24 cellular contexts compared by ENCODE assay signal in genomic region chr7:25860882-25861228, GRCh38.
DNase-seq lines count a peak whose midpoint lies in the region; ATAC-seq, FAIRE-seq and TF ChIP-seq lines count a peak whose summit lies in the region.
"Had no signal": no experiment of that assay in that cellular context is flagged by ENCODE, and none has a peak within 500 bp of the region (broad histone marks: within the 10 kb centered on the region; RNA-seq: fewer than 3 reads in every experiment).

No MANE protein-coding gene starts in this region.

- H4K8ac ChIP-seq in H1 (ENCODE audit: extremely low read depth, insufficient read depth, low read length) = no peak overlapping the region; the same call in 1 of the 2 replicates

- H3K9me3 ChIP-seq in H1 (ENCODE audit: insufficient read depth in 2 of 2, low read depth in 1 of 2, low read length in 1 of 2) = no peaks in the 10 kb centered on the region
- H3K9me3 ChIP-seq: thyroid gland had no signal

- H3K27me3 ChIP-seq in H1 (replicated peaks in 1 of 4; ENCODE audit: control insufficient read depth in 3 of 4, extremely low read depth in 1 of 4, insufficient read depth in 3 of 4, low read length in 3 of 4) = peaks cover 33 to 56% (median 47%) of the 10 kb centered on the region in 4 experiments; a peak in 6 of 7 replicates

- TF ChIP-seq RAD21 in H1 (IDR thresholded peaks at IDR 0.05 in 1 of 2, conservative IDR thresholded peaks at IDR 0.05 in 1 of 2; ENCODE audit: low read depth in 2 of 2, low read length in 2 of 2) = no peak

- H3K36me3 ChIP-seq in H1 (ENCODE audit: control insufficient read depth in 2 of 4, insufficient read depth in 4 of 4, low read length in 3 of 4) = no peaks in the 10 kb centered on the region; a peak in 1 of 8 replicates
- H3K36me3 ChIP-seq: esophagus squamous epithelium, thyroid gland had no signal

- TF ChIP-seq EP300 in H1 (IDR thresholded peaks at IDR 0.05; ENCODE audit: borderline replicate concordance in 1 of 2, low read depth in 2 of 2, low read length in 2 of 2) = no peak

- no peaks in the 10 kb centered on the region for H3K9me3 Mint-ChIP-seq in natural killer cell treated with Interleukin-12 subunit alpha and Interleukin-12 subunit beta and Interleukin-15 and Interleukin-18, amount 100 ng/mL, for 72 hours
- H3K9me3 Mint-ChIP-seq in natural killer cell = peaks cover 3 to 12% of the 10 kb centered on the region in 2 donors
- H3K9me3 Mint-ChIP-seq: neural crest cell had no signal

- H3K79me1 ChIP-seq in H1 (ENCODE audit: low read depth, low read length) = no peaks in the 10 kb centered on the region

- H4K5ac ChIP-seq in H1 (ENCODE audit: insufficient read length, low read depth, low read length) = no peak overlapping the region

- H4K20me1 ChIP-seq in H1 (replicated peaks in 1 of 2; ENCODE audit: control insufficient read depth in 1 of 2, insufficient read depth in 2 of 2, low read length in 2 of 2) = peaks cover 5 to 8% of the 10 kb centered on the region in 2 experiments

- H3K36me3 Mint-ChIP-seq in natural killer cell treated with Interleukin-12 subunit alpha and Interleukin-12 subunit beta and Interleukin-15 and Interleukin-18, amount 100 ng/mL, for 72 hours = peaks cover 32% of the 10 kb centered on the region
- H3K36me3 Mint-ChIP-seq in natural killer cell = peaks cover 39% of the 10 kb centered on the region

- H2BK15ac ChIP-seq in H1 (ENCODE audit: low read length) = no peak overlapping the region

- CTCF ChIA-PET in H1 (lab: Charles Lee; ENCODE audit: partially characterized antibody) = no interaction called here

- no peak overlapping the region for H3K23ac ChIP-seq in H1 (ENCODE audit: insufficient read length)

- no peaks in the 10 kb centered on the region for H3K79me2 ChIP-seq in H1 (ENCODE audit: control insufficient read depth in 1 of 2, insufficient read depth in 2 of 2, low read length in 2 of 2)

- no peak overlapping the region for H3K14ac ChIP-seq in H1 (ENCODE audit: insufficient read length)

- peak overlapping the region in 1 of 2 experiments; percentile 27; a peak in 1 of 4 replicates for H3K4me2 ChIP-seq in H1 (ENCODE audit: insufficient read depth in 1 of 2, low read depth in 2 of 2, low read length in 2 of 2)

- no peak overlapping the region for H2AFZ ChIP-seq in H1 (ENCODE audit: low read length)

- H3K18ac ChIP-seq in H1 (ENCODE audit: extremely low read depth, low read length) = no peak overlapping the region

- H3K4me1 ChIP-seq in H1 (replicated peaks in 1 of 4; ENCODE audit: control insufficient read depth in 3 of 4, insufficient read depth in 4 of 4, low read length in 3 of 4) = peaks cover 7 to 15% (median 9%) of the 10 kb centered on the region in 4 experiments

- H3K27ac Mint-ChIP-seq in natural killer cell treated with Interleukin-12 subunit alpha and Interleukin-12 subunit beta and Interleukin-15 and Interleukin-18, amount 100 ng/mL, for 72 hours = no peak overlapping the region
- peak overlapping the region in 1 of 2 donors; percentile 82 for H3K27ac Mint-ChIP-seq in natural killer cell
- H3K27ac Mint-ChIP-seq: activated T-helper 17 cell treated with anti-CD3 and anti-CD28 coated beads, Interleukin-2, amount 50 U/mL, for 72 hours; stimulated activated effector memory CD8-positive, alpha-beta T cell treated with anti-CD3 and anti-CD28 coated beads, Interleukin-12 subunit alpha, Interleukin-12 subunit beta, amount 100 ng/mL, for 72 hours had no signal

- no peak overlapping the region for H2BK12ac ChIP-seq in H1 (ENCODE audit: low read depth, low read length)

- H3K56ac ChIP-seq in H1 (replicated peaks; ENCODE audit: insufficient read length, low read depth, low read length) = no peak overlapping the region

- no peak overlapping the region for H4K91ac ChIP-seq in H1 (replicated peaks; ENCODE audit: insufficient read length, low read length)

- WGBS in H1 (ENCODE audit: extremely low coverage in 1 of 2, insufficient coverage in 1 of 2, insufficient read length in 1 of 2, insufficient replicate concordance in 2 of 2, low coverage in 1 of 2, low lambda C conversion rate in 2 of 2, missing lambda C conversion rate in 1 of 2), 2 experiments = 28% methylated on average over 10 of the region's 10 CpGs; no CpG with 5 or more reads in 1 of the 2 experiments

- intact Hi-C loops in natural killer cell (cut with micrococcal nuclease) = no loop called here

- no peak for DNase-seq in natural killer cell treated with Interleukin-12 subunit alpha and Interleukin-12 subunit beta and Interleukin-15 and Interleukin-18, amount 100 ng/mL, for 72 hours (ENCODE audit: low spot score)
- DNase-seq in natural killer cell (no peak), NCI-H1092 (lab: John Stamatoyannopoulos, UW) (peak; percentile 38), H1 (ENCODE audit: low read depth in 1 of 2, low spot score in 2 of 2) (no peak), KBM-7 (no peak), NCI-H345 treated with DMSO at 0.1 percent for 48 hours (lab: John Stamatoyannopoulos, UW; ENCODE audit: unreplicated experiment) (no peak), C1 segment of cervical spinal cord (lab: John Stamatoyannopoulos, UW) (no peak)
- DNase-seq: activated CD4-positive, alpha-beta T cell treated with anti-CD3 and anti-CD28 coated beads, Interleukin-2, amount 50 U/mL, for 1 hour; AML-193; caudate nucleus; esophagus squamous epithelium; Kasumi-1; NCI-H1694; NCI-H446 treated with DMSO at 0.1 percent for 48 hours; PC-3; stimulated activated CD4-positive, alpha-beta T cell treated with anti-CD3 and anti-CD28 coated beads, Interleukin-12 subunit alpha, Interleukin-12 subunit beta, amount 100 ng/mL, for 4 hours; thyroid gland had no signal

- no peak overlapping the region for H2BK20ac ChIP-seq in H1 (ENCODE audit: low read length)

- no peak overlapping the region for H2BK120ac ChIP-seq in H1 (replicated peaks; ENCODE audit: low read depth, low read length)

- no peak overlapping the region for H3K4ac ChIP-seq in H1 (replicated peaks; ENCODE audit: insufficient read length, low read depth, low read length)

- no peak overlapping the region for H2AK5ac ChIP-seq in H1 (ENCODE audit: low read depth, low read length)

- in situ Hi-C loops in KBM-7 (cut with MboI; ENCODE audit: low pct_unique_long_range_greater_than_20kb, low sequenced_read_pairs) = loop anchor here (25.0 kb wide), 1 partner anchor 1301 kb away; the partner anchor contains the start of genes HOXA10, HOXA3, HOXA7 and HOXA9

- H3K23me2 ChIP-seq in H1 (ENCODE audit: low read depth, low read length) = peaks cover 6% of the 10 kb centered on the region

- H2BK5ac ChIP-seq in H1 (ENCODE audit: low read depth, low read length) = no peak overlapping the region

- peaks cover 43 to 65% of the 10 kb centered on the region in 2 donors for H3K27me3 Mint-ChIP-seq in natural killer cell treated with Interleukin-12 subunit alpha and Interleukin-12 subunit beta and Interleukin-15 and Interleukin-18, amount 100 ng/mL, for 72 hours
- peaks cover 17 to 58% of the 10 kb centered on the region in 2 donors for H3K27me3 Mint-ChIP-seq in natural killer cell (ENCODE audit: low read depth in 2 of 2)

- H3K4me3 ChIP-seq in H1 (ENCODE audit: extremely low read depth in 1 of 4, insufficient read depth in 2 of 4, low read depth in 3 of 4, low read length in 4 of 4) = no peak overlapping the region; a peak in 1 of 8 replicates
- H3K4me3 ChIP-seq: thyroid gland had no signal

- no peak for FAIRE-seq in H1 (lab: Jason Lieb, UNC)
- FAIRE-seq: D721Med, islet of Langerhans, TTC549 had no signal

- peaks cover 19 to 24% of the 10 kb centered on the region in 2 donors for H3K4me1 Mint-ChIP-seq in natural killer cell treated with Interleukin-12 subunit alpha and Interleukin-12 subunit beta and Interleukin-15 and Interleukin-18, amount 100 ng/mL, for 72 hours (ENCODE audit: low read depth in 2 of 2)
- peaks cover 16 to 23% of the 10 kb centered on the region in 2 donors for H3K4me1 Mint-ChIP-seq in natural killer cell

- peak overlapping the region; percentile 76 for H3K4me3 Mint-ChIP-seq in natural killer cell treated with Interleukin-12 subunit alpha and Interleukin-12 subunit beta and Interleukin-15 and Interleukin-18, amount 100 ng/mL, for 72 hours
- H3K4me3 Mint-ChIP-seq in natural killer cell = no peak overlapping the region

- TF ChIP-seq CTCF in natural killer cell (IDR thresholded peaks at IDR 0.05) (no peak), H1 (IDR thresholded peaks at IDR 0.05; ENCODE audit: control extremely low read depth in 1 of 3, insufficient read depth in 1 of 3, low read depth in 1 of 3, low read length in 3 of 3) (no peak)

- no peak overlapping the region for H3K9ac ChIP-seq in H1 (replicated peaks in 1 of 4; ENCODE audit: extremely low read depth in 1 of 4, low read depth in 3 of 4, low read length in 3 of 4)

- no peak for TF ChIP-seq POLR2A in H1 (IDR thresholded peaks at IDR 0.05; ENCODE audit: control extremely low read depth in 1 of 2, low read depth in 2 of 2, low read length in 2 of 2)

- POLR2A ChIA-PET in H1 (lab: Charles Lee; ENCODE audit: partially characterized antibody) = no interaction called here

- no peak overlapping the region for H3K27ac ChIP-seq in H1 (ENCODE audit: low read depth, low read length)
- H3K27ac ChIP-seq: esophagus squamous epithelium, thyroid gland had no signal

- ATAC-seq in natural killer cell treated with Interleukin-12 subunit alpha and Interleukin-12 subunit beta and Interleukin-15 and Interleukin-18, amount 100 ng/mL, for 72 hours = no peak
- no peak for ATAC-seq in natural killer cell
- no peak for ATAC-seq in HG03342 (IDR thresholded peaks at IDR 0.05; ENCODE audit: unreplicated experiment)
- ATAC-seq: activated T-helper 17 cell treated with anti-CD3 and anti-CD28 coated beads, Interleukin-2, amount 50 U/mL, for 72 hours; PC-3; stimulated activated effector memory CD8-positive, alpha-beta T cell treated with anti-CD3 and anti-CD28 coated beads, Interleukin-12 subunit alpha, Interleukin-12 subunit beta, amount 100 ng/mL, for 72 hours had no signal

TF ChIP-seq in H1, 55 proteins besides CTCF, POLR2A, EP300 and RAD21:
- TF ChIP-seq SIRT6 (IDR thresholded peaks at IDR 0.05; ENCODE audit: low read length) (no peak), SP2 (IDR thresholded peaks at IDR 0.05; ENCODE audit: low read length) (no peak), SUZ12 (IDR thresholded peaks at IDR 0.05; ENCODE audit: low read length) (0 out of 2 replicates have a peak, but pooled peaks have one; percentile 80), SIX5 (IDR thresholded peaks at IDR 0.05; ENCODE audit: low read depth, low read length) (no peak), SRF (IDR thresholded peaks at IDR 0.05; ENCODE audit: low read depth, low read length) (no peak), EZH2 (IDR thresholded peaks at IDR 0.05; ENCODE audit: low read depth, low read length, severe bottlenecking) (peak; percentile 21), TAF1 (IDR thresholded peaks at IDR 0.05; ENCODE audit: low read depth, low read length) (no peak), RNF2 (IDR thresholded peaks at IDR 0.05; ENCODE audit: borderline replicate concordance, low read depth, low read length, missing control alignments, poor library complexity, severe bottlenecking) (peak; percentile 95), CBX8 (IDR thresholded peaks at IDR 0.05; ENCODE audit: borderline replicate concordance, low read depth, low read length) (peak; percentile 65; the same call in 1 of the 2 replicates), CEBPB (IDR thresholded peaks at IDR 0.05; ENCODE audit: low read depth, low read length) (no peak)
